In the genomic region with DNA sequence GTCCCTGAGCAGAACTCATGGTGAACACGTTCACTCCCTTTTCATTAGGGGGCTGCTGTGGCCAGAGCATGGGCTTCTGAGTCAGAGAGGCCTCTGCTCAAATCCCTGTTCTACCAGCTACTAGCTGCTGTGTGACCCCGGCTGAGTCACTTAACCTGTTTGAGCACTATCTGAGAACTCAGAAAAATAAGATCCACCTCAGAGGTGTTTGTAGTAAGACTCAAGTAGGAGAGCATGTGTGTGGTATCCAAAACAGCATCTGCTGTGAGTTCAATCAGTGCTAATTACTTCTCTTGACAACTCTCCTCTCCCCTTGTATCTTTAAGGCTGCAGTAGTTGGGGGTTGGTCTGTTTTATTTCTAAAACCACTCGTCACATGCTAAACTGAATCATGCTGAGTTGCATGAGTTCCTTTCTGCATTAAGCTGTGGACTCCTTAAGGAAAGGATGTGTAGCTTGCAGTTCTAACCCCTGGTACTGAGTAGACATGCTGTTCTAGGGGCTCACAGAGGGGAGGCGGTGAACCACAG, we compare ENCODE assay signal across 12 cellular contexts. TPM values are rescaled to one million over a fixed set of nuclear protein-coding genes. Genes with fewer than 3 reads are reported as not detected.
DNase-seq lines count a peak whose midpoint lies in the region; FAIRE-seq and TF ChIP-seq lines count a peak whose summit lies in the region.
"Had no signal": no experiment of that assay in that cellular context is flagged by ENCODE, and none has a peak within 500 bp of the region (broad histone marks: within the 10 kb centered on the region; RNA-seq: fewer than 3 reads in every experiment).

No MANE protein-coding gene starts in this region.

- no peaks in the 10 kb centered on the region for H3K36me3 ChIP-seq in astrocyte (ENCODE audit: insufficient read depth, low read length)
- H3K36me3 ChIP-seq in effector memory CD4-positive, alpha-beta T cell (ENCODE audit: control insufficient read depth, insufficient read depth, low read length) = no peaks in the 10 kb centered on the region
- H3K36me3 ChIP-seq in left ventricle myocardium inferior = no peaks in the 10 kb centered on the region
- H3K36me3 ChIP-seq: uterus had no signal

- peak overlapping the region; percentile 32 for H3K27ac ChIP-seq in AG04450 (ENCODE audit: low read depth, low read length)
- peak overlapping the region; percentile 25 for H3K27ac ChIP-seq in astrocyte (ENCODE audit: low read depth, low read length)
- H3K27ac ChIP-seq in effector memory CD4-positive, alpha-beta T cell (ENCODE audit: insufficient read depth, low read length, poor library complexity, severe bottlenecking) = no peak overlapping the region
- H3K27ac ChIP-seq in left ventricle myocardium inferior (replicated peaks) = no peak overlapping the region
- H3K27ac ChIP-seq: C4-2B, uterus had no signal

- no peaks in the 10 kb centered on the region for H3K79me2 ChIP-seq in astrocyte (ENCODE audit: insufficient read depth, low read length)

- no peaks in the 10 kb centered on the region for H3K27me3 Mint-ChIP-seq in astrocyte (ENCODE audit: low read depth, unreplicated experiment)

- H3K4me1 Mint-ChIP-seq in astrocyte (ENCODE audit: low read depth, unreplicated experiment) = peaks cover 21% of the 10 kb centered on the region
- H3K4me1 Mint-ChIP-seq: immature natural killer cell had no signal

- no peaks in the 10 kb centered on the region for H4K20me1 ChIP-seq in astrocyte (ENCODE audit: insufficient read depth, low read length)

- H3K9ac ChIP-seq in astrocyte (ENCODE audit: low read length) = no peak overlapping the region

- peaks cover 27% of the 10 kb centered on the region for H3K4me1 ChIP-seq in astrocyte (ENCODE audit: insufficient read depth, low read length)
- H3K4me1 ChIP-seq in effector memory CD4-positive, alpha-beta T cell (ENCODE audit: control insufficient read depth, insufficient read depth, low read length, poor library complexity, severe bottlenecking) = no peaks in the 10 kb centered on the region
- peaks cover 41% of the 10 kb centered on the region for H3K4me1 ChIP-seq in left ventricle myocardium inferior
- H3K4me1 ChIP-seq: uterus had no signal

- no peak overlapping the region for H3K4me3 ChIP-seq in AG04450 (ENCODE audit: low read depth, low read length)
- H3K4me3 ChIP-seq in astrocyte (ENCODE audit: insufficient read depth, low read depth, low read length) = no peak overlapping the region
- H3K4me3 ChIP-seq in effector memory CD4-positive, alpha-beta T cell (ENCODE audit: insufficient read depth, low read depth, low read length, poor library complexity, severe bottlenecking) = no peak overlapping the region
- H3K4me3 ChIP-seq in left ventricle myocardium inferior = no peak overlapping the region
- H3K4me3 ChIP-seq: uterus had no signal

- DNase-seq in AG04450 (ENCODE audit: low read depth, low spot score) = peak; percentile 69
- peak; percentile 90 for DNase-seq in HS-5 (ENCODE audit: low read depth)
- peak; percentile 92 for DNase-seq in astrocyte (ENCODE audit: low read depth)
- DNase-seq in iPS-NIHi11 (ENCODE audit: low spot score) = peak; percentile 5
- no peak for DNase-seq in activated gamma-delta T cell (lab: John Stamatoyannopoulos, UW)
- no peak for DNase-seq in effector memory CD4-positive, alpha-beta T cell
- no peak for DNase-seq in stimulated activated CD8-positive, alpha-beta memory T cell treated with anti-CD3 and anti-CD28 coated beads, Interleukin-4, amount 100 ng/mL, for 48 hours
- DNase-seq in left ventricle myocardium inferior = no peak
- DNase-seq: immature natural killer cell, NCI-H2227 treated with DMSO at 0.1 percent for 48 hours had no signal

- H3K9me3 Mint-ChIP-seq in astrocyte (ENCODE audit: unreplicated experiment) = peaks cover 11% of the 10 kb centered on the region

- H3K27ac Mint-ChIP-seq in astrocyte (ENCODE audit: unreplicated experiment) = peak overlapping the region; percentile 36
- H3K27ac Mint-ChIP-seq: immature natural killer cell had no signal

- peaks cover 4% of the 10 kb centered on the region for H3K36me3 Mint-ChIP-seq in astrocyte (ENCODE audit: low read depth, unreplicated experiment)

- POLR2A ChIA-PET in AG04450 (lab: Yijun Ruan, JAX) = interaction anchor here (0.5 to 1.5 kb wide), 3 partner anchors 40 to 915 kb away, joined by 3 to 6 read pairs (median 4); a partner anchor contains a TSS

- H3K27me3 ChIP-seq in AG04450 (ENCODE audit: control insufficient read depth, insufficient read depth, low read length) = no peaks in the 10 kb centered on the region
- no peaks in the 10 kb centered on the region for H3K27me3 ChIP-seq in astrocyte (ENCODE audit: insufficient read depth, low read length)
- no peaks in the 10 kb centered on the region for H3K27me3 ChIP-seq in effector memory CD4-positive, alpha-beta T cell (replicated peaks; ENCODE audit: control insufficient read depth, insufficient read depth, low read length, poor library complexity, severe bottlenecking)
- no peaks in the 10 kb centered on the region for H3K27me3 ChIP-seq in left ventricle myocardium inferior (ENCODE audit: low read depth)
- H3K27me3 ChIP-seq: uterus had no signal

- intact Hi-C loops in left ventricle myocardium inferior (cut with micrococcal nuclease) = no loop called here

- peak overlapping the region; percentile 21 for H3K4me2 ChIP-seq in astrocyte (ENCODE audit: low read length)

- no peak overlapping the region for H3K4me3 Mint-ChIP-seq in astrocyte (ENCODE audit: unreplicated experiment)
- H3K4me3 Mint-ChIP-seq: immature natural killer cell had no signal

- CTCF ChIA-PET in AG04450 (lab: Charles Lee) = no interaction called here

- TF ChIP-seq CTCF in AG04450 (IDR thresholded peaks at IDR 0.05; ENCODE audit: low read depth, low read length) (no peak), astrocyte (IDR thresholded peaks at IDR 0.05; ENCODE audit: insufficient read depth, low read depth, low read length) (no peak), left ventricle myocardium inferior (IDR thresholded peaks at IDR 0.05; ENCODE audit: borderline replicate concordance) (no peak)

- FAIRE-seq in astrocyte (lab: Jason Lieb, UNC) = peak; percentile 80

- H3K9me3 ChIP-seq in AG04450 (ENCODE audit: control insufficient read depth, insufficient read depth, low read length) = peaks cover 7% of the 10 kb centered on the region; the same call in 1 of the 2 replicates
- peaks cover 9% of the 10 kb centered on the region for H3K9me3 ChIP-seq in astrocyte (ENCODE audit: insufficient read depth, low read depth, low read length)
- peaks cover 4% of the 10 kb centered on the region for H3K9me3 ChIP-seq in effector memory CD4-positive, alpha-beta T cell (ENCODE audit: control insufficient read depth, low read length)
- peaks cover 21% of the 10 kb centered on the region for H3K9me3 ChIP-seq in left ventricle myocardium inferior (replicated peaks)
- H3K9me3 ChIP-seq: uterus had no signal

- no peak overlapping the region for H2AFZ ChIP-seq in astrocyte (ENCODE audit: low read depth, low read length)

RNA-seq across cellular contexts. Expression of a gene that starts 39.7 kb away (rescaled TPM):
- polyA plus RNA-seq in AG04450 (2011; rRNA removed) = 48.7 and 56.5 TPM in 2 replicates
- 95.6 and 108 TPM in 2 replicates for polyA minus RNA-seq in AG04450 (2011; rRNA and poly(A)+ RNA removed)
- total RNA-seq in astrocyte (100 and 101 TPM in 2 replicates), left ventricle myocardium inferior (101 TPM)

Comparison
In these comparisons a context has a peak if more than half of its experiments do, and no peak if none do; other contexts are left out.
1. DNase-seq: peak in AG04450 (single experiment), HS-5 (single experiment), astrocyte (single experiment) and iPS-NIHi11 (single experiment); none in activated gamma-delta T cell (single experiment), effector memory CD4-positive, alpha-beta T cell (0 of 3), stimulated activated CD8-positive, alpha-beta memory T cell treated with anti-CD3 and anti-CD28 coated beads, Interleukin-4, amount 100 ng/mL, for 48 hours (single experiment) and left ventricle myocardium inferior (single experiment).
2. H3K27ac ChIP-seq: peak in AG04450 (single experiment) and astrocyte (single experiment); none in effector memory CD4-positive, alpha-beta T cell (single experiment) and left ventricle myocardium inferior (single experiment).